ENCODE assay signal across 1 cellular context in genomic region chr19:7197760-7198696, GRCh38.
TF ChIP-seq lines count a peak whose summit lies in the region.

No MANE protein-coding gene starts in this region.

TF ChIP-seq in K562, 482 proteins besides CTCF, POLR2A, EP300 and RAD21 (continued from another document):
- TF ChIP-seq MLX (CRISPR knock-in tag; conservative IDR thresholded peaks at IDR 0.05) (no peak), RBM39 (optimal IDR thresholded peaks at IDR 0.05; ENCODE audit: low read depth, low read length) (no peak), ZSCAN29 (IDR thresholded peaks at IDR 0.05) (peak; percentile 64; the same call in 1 of the 2 replicates), ZNF253 (CRISPR knock-in tag; conservative IDR thresholded peaks at IDR 0.05) (no peak), ZNF695 (CRISPR knock-in tag; IDR thresholded peaks at IDR 0.05) (no peak), RREB1 (CRISPR knock-in tag; IDR thresholded peaks at IDR 0.05) (no peak), CGGBP1 (CRISPR knock-in tag; IDR thresholded peaks at IDR 0.05) (no peak), ZKSCAN3 (CRISPR knock-in tag; IDR thresholded peaks at IDR 0.05) (no peak), ZFX (CRISPR knock-in tag; IDR thresholded peaks at IDR 0.05) (peak; percentile 34; the same call in 1 of the 2 replicates), TRIM25 (IDR thresholded peaks at IDR 0.05; ENCODE audit: borderline replicate concordance) (no peak), UBTF (IDR thresholded peaks at IDR 0.05; ENCODE audit: borderline replicate concordance in 1 of 2, low read depth in 2 of 2, low read length in 2 of 2) (no peak), SMARCB1 (IDR thresholded peaks at IDR 0.05; ENCODE audit: insufficient read length, low read depth) (no peak), ZFP30 (CRISPR knock-in tag; IDR thresholded peaks at IDR 0.05; ENCODE audit: borderline replicate concordance) (no peak), ZNF551 (CRISPR knock-in tag; IDR thresholded peaks at IDR 0.05) (no peak), MCM5 (IDR thresholded peaks at IDR 0.05; ENCODE audit: low read depth) (no peak), COPS2 (conservative IDR thresholded peaks at IDR 0.05) (no peak), IFI16 (CRISPR knock-in tag; IDR thresholded peaks at IDR 0.05) (no peak), HEY1 (CRISPR knock-in tag; IDR thresholded peaks at IDR 0.05; ENCODE audit: borderline replicate concordance) (no peak), FOSL1 (tag; conservative IDR thresholded peaks at IDR 0.05) (no peak), CC2D1A (IDR thresholded peaks at IDR 0.05) (no peak), SP2 (IDR thresholded peaks at IDR 0.05; ENCODE audit: extremely low read depth, low read depth, low read length, poor library complexity, severe bottlenecking) (no peak), ZNF79 (CRISPR knock-in tag; IDR thresholded peaks at IDR 0.05; ENCODE audit: low read depth) (no peak), PURB (CRISPR knock-in tag; IDR thresholded peaks at IDR 0.05; ENCODE audit: low read depth) (no peak), TCF7L2 (IDR thresholded peaks at IDR 0.05; ENCODE audit: low read depth, low read length) (no peak), CREBBP (IDR thresholded peaks at IDR 0.05; ENCODE audit: low read depth, low read length) (no peak), ZNF280A (IDR thresholded peaks at IDR 0.05; ENCODE audit: low read depth, partially characterized antibody) (no peak), POU5F1 (IDR thresholded peaks at IDR 0.05; ENCODE audit: borderline replicate concordance, low read depth, low read length, partially characterized antibody) (no peak), ZNF436 (CRISPR knock-in tag; IDR thresholded peaks at IDR 0.05) (no peak), ZNF354B (CRISPR knock-in tag; IDR thresholded peaks at IDR 0.05) (no peak)
